8 cellular contexts compared by ENCODE assay signal in genomic region chr15:100596792-100597191, GRCh38. TPM values are rescaled to one million over a fixed set of nuclear protein-coding genes. Genes with fewer than 3 reads are reported as not detected.
A peak's percentile ranks its signal among the peaks of the same experiment; 100 is the strongest.
DNase-seq lines count a peak whose midpoint lies in the region; ATAC-seq and TF ChIP-seq lines count a peak whose summit lies in the region.

No MANE protein-coding gene starts in this region.

- H3K27ac ChIP-seq in dorsolateral prefrontal cortex, result no peak overlapping the region

- TF ChIP-seq CTCF in fibroblast of the aortic adventitia (IDR thresholded peaks at IDR 0.05; ENCODE audit: insufficient read depth, low read length) (no peak), dorsolateral prefrontal cortex (IDR thresholded peaks at IDR 0.05 in 54 of 56, conservative IDR thresholded peaks at IDR 0.05 in 2 of 56; ENCODE audit: low read depth in 1 of 56, partially characterized antibody in 56 of 56) (no peak)

- peak; percentile 3 for DNase-seq in GM19240 (ENCODE audit: insufficient read length, low spot score)
- DNase-seq in activated CD4-positive, alpha-beta T cell treated with anti-CD3 and anti-CD28 coated beads, Interleukin-2, amount 50 U/mL, for 48 hours, result peak; percentile 96 to 98
- DNase-seq in fibroblast of the aortic adventitia (ENCODE audit: low read depth), result peak; percentile 49
- DNase-seq in stimulated activated CD8-positive, alpha-beta memory T cell treated with anti-CD3 and anti-CD28 coated beads, Interleukin-7, amount 100 ng/mL, for 24 hours (ENCODE audit: low read depth), result peak; percentile 88
- DNase-seq in D341Med (ENCODE audit: low spot score), result no peak
- no peak for DNase-seq in Right ventricle myocardium superior
- DNase-seq in dorsolateral prefrontal cortex, result no peak

- H3K4me3 ChIP-seq in fibroblast of the aortic adventitia (ENCODE audit: low read depth, low read length), result no peak overlapping the region
- no peak overlapping the region for H3K4me3 ChIP-seq in dorsolateral prefrontal cortex

- intact Hi-C loops in Right ventricle myocardium superior (cut with DNase I), result no loop called here
- intact Hi-C loops in dorsolateral prefrontal cortex (cut with DNase I), result loop anchor here in 1 of 2 donors (10.0 kb wide), 1 partner anchor 662 kb away; no protein-coding TSS in a partner anchor

- H3K27me3 ChIP-seq in dorsolateral prefrontal cortex, result no peaks in the 10 kb centered on the region

- ATAC-seq in HG03196 (IDR thresholded peaks at IDR 0.05; ENCODE audit: unreplicated experiment) (peak; percentile 78), Right ventricle myocardium superior (ENCODE audit: poor library complexity) (no peak)

RNA-seq across cellular contexts. Expression of gene LINS1, which starts 5.2 kb away (rescaled TPM):
- 11.2 and 25.8 TPM in 2 replicates for total RNA-seq in fibroblast of the aortic adventitia (ENCODE audit: low replicate concordance)
- 6.8 TPM for total RNA-seq in Right ventricle myocardium superior
- 10 to 100 TPM; 12.5 to 45.4 (median 28.1) TPM for total RNA-seq in dorsolateral prefrontal cortex

RNA-seq across cellular contexts. Expression of gene ASB7, which starts 5.6 kb away (rescaled TPM):
- total RNA-seq in fibroblast of the aortic adventitia (ENCODE audit: low replicate concordance) (11.9 and 13.8 TPM in 2 replicates), Right ventricle myocardium superior (5.1 TPM), dorsolateral prefrontal cortex (10 to 100 TPM in 114 of 120 experiments, 1 to 10 TPM in 6; 7.9 to 18.5 (median 12.6) TPM)

Comparison
In these comparisons a context has a peak if more than half of its experiments do, and no peak if none do; other contexts are left out.
1. DNase-seq: peak in GM19240 (single experiment), activated CD4-positive, alpha-beta T cell treated with anti-CD3 and anti-CD28 coated beads, Interleukin-2, amount 50 U/mL, for 48 hours (2 of 2), fibroblast of the aortic adventitia (single experiment) and stimulated activated CD8-positive, alpha-beta memory T cell treated with anti-CD3 and anti-CD28 coated beads, Interleukin-7, amount 100 ng/mL, for 24 hours (single experiment); none in D341Med (single experiment), Right ventricle myocardium superior (single experiment) and dorsolateral prefrontal cortex (0 of 10).